29 cellular contexts compared by ENCODE assay signal in the genomic region with DNA sequence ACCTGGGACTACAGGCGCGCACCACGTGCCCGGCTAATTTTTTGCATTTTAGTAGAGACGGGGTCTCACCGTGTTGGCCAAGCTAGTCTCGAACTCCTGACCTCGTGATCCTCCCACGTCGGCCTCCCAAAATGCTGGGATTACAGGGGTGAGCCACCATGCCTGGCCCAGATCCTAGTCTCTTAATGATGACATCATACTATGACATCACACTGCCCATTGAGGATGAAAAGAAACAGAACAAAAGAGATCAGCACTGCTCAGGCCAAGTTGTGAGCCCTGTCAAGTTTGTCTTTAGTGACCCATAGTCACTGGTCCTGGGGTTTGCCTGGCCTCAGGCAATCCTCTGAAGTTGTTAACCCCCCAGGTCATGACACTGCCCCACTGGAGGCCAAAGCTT. TPM values are rescaled to one million over a fixed set of nuclear protein-coding genes. Genes with fewer than 3 reads are reported as not detected.
"Had no signal": no experiment of that assay in that cellular context is flagged by ENCODE, and none has a peak within 500 bp of the region (broad histone marks: within the 10 kb centered on the region; RNA-seq: fewer than 3 reads in every experiment).

No MANE protein-coding gene starts in this region.

- H3K27ac Mint-ChIP-seq: activated CD4-positive, alpha-beta memory T cell treated with anti-CD3 and anti-CD28 coated beads for 36 hours; activated CD4-positive, alpha-beta T cell treated with anti-CD3 and anti-CD28 coated beads, Interleukin-2, amount 10 ng/mL, durations not matched to agents 7 days and 5 days; activated naive CD4-positive, alpha-beta T cell treated with anti-CD3 and anti-CD28 coated beads, Interleukin-2, amount 10 ng/mL, durations not matched to agents 7 days and 5 days; activated naive CD8-positive, alpha-beta T cell treated with anti-CD3 and anti-CD28 coated beads for 36 hours; activated T-cell treated with anti-CD3 and anti-CD28 coated beads, Interleukin-2, amount 50 U/mL, for 72 hours; activated T-helper 2 cell treated with anti-CD3 and anti-CD28 coated beads, Interferon-gamma antibody, Interleukin-2, Interleukin-4, amounts not matched to agents 10 μg/mL and 5 μg/mL and 100 μg/mL, durations not matched to agents 14 hours and 24 hours and 36 hours had no signal

- H3K9ac ChIP-seq: SK-N-SH had no signal

- H3K9me3 Mint-ChIP-seq: activated CD4-positive, alpha-beta memory T cell treated with anti-CD3 and anti-CD28 coated beads for 36 hours; activated CD4-positive, alpha-beta T cell treated with anti-CD3 and anti-CD28 coated beads, Interleukin-2, amount 10 ng/mL, durations not matched to agents 7 days and 5 days; activated naive CD4-positive, alpha-beta T cell treated with anti-CD3 and anti-CD28 coated beads, Interleukin-2, amount 10 ng/mL, durations not matched to agents 7 days and 5 days; activated naive CD8-positive, alpha-beta T cell treated with anti-CD3 and anti-CD28 coated beads for 36 hours; activated T-cell treated with anti-CD3 and anti-CD28 coated beads, Interleukin-2, amount 50 U/mL, for 72 hours; activated T-helper 2 cell treated with anti-CD3 and anti-CD28 coated beads, Interferon-gamma antibody, Interleukin-2, Interleukin-4, amounts not matched to agents 10 μg/mL and 5 μg/mL and 100 μg/mL, durations not matched to agents 14 hours and 24 hours and 36 hours had no signal

- H3K4me3 ChIP-seq: SJCRH30 had no signal

- H3K36me3 ChIP-seq: SJCRH30 had no signal

- H3K9me3 ChIP-seq: SJCRH30, SK-N-SH had no signal

- H3K36me3 Mint-ChIP-seq: activated CD4-positive, alpha-beta memory T cell treated with anti-CD3 and anti-CD28 coated beads for 36 hours; activated naive CD4-positive, alpha-beta T cell treated with anti-CD3 and anti-CD28 coated beads, Interleukin-2, amount 10 ng/mL, durations not matched to agents 7 days and 5 days; activated naive CD8-positive, alpha-beta T cell treated with anti-CD3 and anti-CD28 coated beads for 36 hours had no signal

- DNase-seq: activated CD4-positive, alpha-beta memory T cell treated with anti-CD3 and anti-CD28 coated beads for 36 hours; activated CD4-positive, alpha-beta T cell treated with anti-CD3 and anti-CD28 coated beads, Interleukin-2, amount 10 ng/mL, durations not matched to agents 7 days and 5 days; activated CD4-positive, CD25-positive, alpha-beta regulatory T cell; activated gamma-delta T cell treated with Interleukin-2 at 50 U/mL for 16 hours; activated naive CD4-positive, alpha-beta T cell treated with anti-CD3 and anti-CD28 coated beads, Interleukin-2, amount 10 ng/mL, durations not matched to agents 7 days and 5 days; activated naive CD8-positive, alpha-beta T cell treated with anti-CD3 and anti-CD28 coated beads for 36 hours; activated T-cell treated with anti-CD3 and anti-CD28 coated beads, Interleukin-2, amount 50 U/mL, for 72 hours; anterior cingulate cortex; caudate nucleus; KG1; NCI-H1092; NCI-H1417; NCI-H1694; NCI-H2029; NCI-H2107; NCI-H2171 treated with DMSO at 0.1 percent for 48 hours; NCI-H226; NCI-H510A; NCI-H526 treated with DMSO at 0.1 percent for 48 hours; Right ventricle myocardium superior; SJCRH30; SK-N-SH; T-helper 1 cell had no signal

- H3K27ac ChIP-seq: SJCRH30, VCaP had no signal

- H3K4me3 Mint-ChIP-seq: activated CD4-positive, alpha-beta memory T cell treated with anti-CD3 and anti-CD28 coated beads for 36 hours; activated CD4-positive, alpha-beta T cell treated with anti-CD3 and anti-CD28 coated beads, Interleukin-2, amount 10 ng/mL, durations not matched to agents 7 days and 5 days; activated naive CD4-positive, alpha-beta T cell treated with anti-CD3 and anti-CD28 coated beads, Interleukin-2, amount 10 ng/mL, durations not matched to agents 7 days and 5 days; activated naive CD8-positive, alpha-beta T cell treated with anti-CD3 and anti-CD28 coated beads for 36 hours; activated T-cell treated with anti-CD3 and anti-CD28 coated beads, Interleukin-2, amount 50 U/mL, for 72 hours had no signal

- H3K4me2 ChIP-seq: SK-N-SH had no signal

- H3K4me1 Mint-ChIP-seq: activated naive CD4-positive, alpha-beta T cell treated with anti-CD3 and anti-CD28 coated beads, Interleukin-2, amount 10 ng/mL, durations not matched to agents 7 days and 5 days; activated naive CD8-positive, alpha-beta T cell treated with anti-CD3 and anti-CD28 coated beads for 36 hours had no signal

- ATAC-seq: activated T-cell treated with anti-CD3 and anti-CD28 coated beads, Interleukin-2, amount 50 U/mL, for 72 hours had no signal

- H3K4me1 ChIP-seq: SJCRH30 had no signal

RNA-seq across cellular contexts. Expression of a gene that starts 21.3 kb away (rescaled TPM):
- total RNA-seq: activated CD4-positive, alpha-beta memory T cell treated with anti-CD3 and anti-CD28 coated beads for 36 hours; activated CD4-positive, alpha-beta T cell treated with anti-CD3 and anti-CD28 coated beads, Interleukin-2, amount 10 ng/mL, durations not matched to agents 7 days and 5 days; activated CD8-positive, alpha-beta memory T cell treated with anti-CD3 and anti-CD28 coated beads for 36 hours; activated naive CD8-positive, alpha-beta T cell treated with anti-CD3 and anti-CD28 coated beads for 36 hours; activated T-cell treated with anti-CD3 and anti-CD28 coated beads, Interleukin-2, amount 50 U/mL, for 72 hours; activated T-helper 2 cell treated with anti-CD3 and anti-CD28 coated beads, Interferon-gamma antibody, Interleukin-2, Interleukin-4, amounts not matched to agents 10 μg/mL and 5 μg/mL and 100 μg/mL, durations not matched to agents 14 hours and 24 hours and 36 hours; OCI-LY7; RPMI7951; SJCRH30; T-helper 2 cell treated with Interferon-gamma antibody and Interleukin-4, amounts not matched to agents 100 ng/mL and 5 ng/mL, for 36 hours had no signal
